1 cellular context compared by ENCODE assay signal in the genomic region with DNA sequence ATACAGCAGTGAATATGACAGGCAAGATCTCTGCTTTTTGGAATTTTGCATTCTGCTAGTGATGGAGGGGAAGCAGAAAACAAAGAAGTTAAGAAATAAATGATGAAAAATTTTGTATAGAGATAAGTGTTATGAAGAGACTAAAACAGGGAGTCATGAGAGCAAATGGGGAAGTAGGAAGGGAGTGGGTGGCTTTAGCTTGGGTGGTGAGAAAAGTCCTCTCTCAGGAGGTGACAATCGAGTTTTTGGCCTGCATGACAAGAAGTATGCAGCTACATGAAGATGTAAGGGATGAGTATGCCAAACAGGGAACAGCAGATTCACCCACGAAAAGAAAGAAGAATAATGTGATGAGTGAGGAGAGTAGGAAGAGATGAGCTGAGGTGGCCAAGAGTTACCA.
TF ChIP-seq lines count a peak whose summit lies in the region.

No MANE protein-coding gene starts in this region.

TF ChIP-seq in H1, 55 proteins besides CTCF, POLR2A, EP300 and RAD21 (continued from another document):
- TF ChIP-seq CHD7 (IDR thresholded peaks at IDR 0.05; ENCODE audit: insufficient replicate concordance, low read length) (no peak), TEAD4 (IDR thresholded peaks at IDR 0.05; ENCODE audit: low read depth, low read length) (no peak), CREB1 (IDR thresholded peaks at IDR 0.05) (no peak), ZNF274 (IDR thresholded peaks at IDR 0.05; ENCODE audit: borderline replicate concordance, extremely low read depth, low read length) (no peak), USF2 (IDR thresholded peaks at IDR 0.05; ENCODE audit: low read length) (no peak), MAFK (IDR thresholded peaks at IDR 0.05; ENCODE audit: low read depth, low read length) (no peak), YY1 (IDR thresholded peaks at IDR 0.05; ENCODE audit: low read depth, low read length) (no peak), GTF2F1 (IDR thresholded peaks at IDR 0.05; ENCODE audit: borderline replicate concordance, low read depth, low read length) (no peak), SIN3A (conservative IDR thresholded peaks at IDR 0.05 in 1 of 2, IDR thresholded peaks at IDR 0.05 in 1 of 2; ENCODE audit: low read depth in 1 of 2, low read length in 2 of 2) (no peak), SP2 (IDR thresholded peaks at IDR 0.05; ENCODE audit: low read length) (no peak), KDM4A (IDR thresholded peaks at IDR 0.05; ENCODE audit: low read depth, low read length, severe bottlenecking) (no peak), SP1 (IDR thresholded peaks at IDR 0.05; ENCODE audit: low read depth, low read length) (no peak), CEBPB (IDR thresholded peaks at IDR 0.05; ENCODE audit: low read depth, low read length) (no peak), POLR2AphosphoS5 (IDR thresholded peaks at IDR 0.05; ENCODE audit: low read depth, low read length) (no peak), EZH2 (IDR thresholded peaks at IDR 0.05; ENCODE audit: low read depth, low read length, severe bottlenecking) (no peak), CHD2 (IDR thresholded peaks at IDR 0.05; ENCODE audit: low read length) (no peak), POU5F1 (IDR thresholded peaks at IDR 0.05; ENCODE audit: low read depth, low read length) (no peak)
TF ChIP-seq in H1: peak in this region for 0.
